ENCODE assay signal across 18 cellular contexts in the genomic region with DNA sequence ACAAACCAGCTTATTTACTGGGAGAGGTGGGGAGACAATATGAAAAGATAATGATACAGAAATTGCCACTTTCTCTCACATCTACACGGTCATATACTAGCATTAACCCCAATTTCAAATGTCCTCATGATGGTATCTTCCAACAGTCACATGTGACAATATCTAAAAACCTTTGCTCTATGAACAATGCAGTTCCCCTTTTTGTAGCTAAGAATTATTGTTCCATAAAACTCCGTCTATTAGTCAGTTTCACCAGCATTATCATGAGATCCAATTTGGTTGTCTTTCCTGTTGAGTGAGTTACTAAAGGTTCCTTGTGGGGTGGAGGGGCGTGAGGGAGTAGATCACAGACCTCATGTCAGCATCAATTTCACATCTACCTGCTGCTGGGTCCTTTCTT. TPM values are rescaled to one million over a fixed set of nuclear protein-coding genes. Genes with fewer than 3 reads are reported as not detected.
A peak's percentile ranks its signal among the peaks of the same experiment; 100 is the strongest.
DNase-seq lines count a peak whose midpoint lies in the region; ATAC-seq and TF ChIP-seq lines count a peak whose summit lies in the region.
"Had no signal": no experiment of that assay in that cellular context is flagged by ENCODE, and none has a peak within 500 bp of the region (broad histone marks: within the 10 kb centered on the region; RNA-seq: fewer than 3 reads in every experiment).

No MANE protein-coding gene starts in this region.

- peak overlapping the region; percentile 84 for H3K27ac Mint-ChIP-seq in activated naive CD8-positive, alpha-beta T cell treated with anti-CD3 and anti-CD28 coated beads, Interleukin-2, amount 50 U/mL, for 24 hours

- no peak for ATAC-seq in HCT116
- peak; percentile 12 for ATAC-seq in activated naive CD8-positive, alpha-beta T cell treated with anti-CD3 and anti-CD28 coated beads, Interleukin-2, amount 50 U/mL, for 24 hours
- ATAC-seq in HG02885 (IDR thresholded peaks at IDR 0.05; ENCODE audit: poor library complexity, unreplicated experiment): no peak

- H2AFZ ChIP-seq in HCT116 (ENCODE audit: low read depth, low read length, poor library complexity, severe bottlenecking): no peak overlapping the region

- WGBS in testis, 2 donors: 85 to 87% methylated on average over 3 of the region's 3 CpGs

- H3K79me2 ChIP-seq in HCT116 (ENCODE audit: insufficient read depth, low read length): peaks cover 7% of the 10 kb centered on the region; the same call in 1 of the 2 replicates

- no peaks in the 10 kb centered on the region for H3K9me3 Mint-ChIP-seq in activated naive CD8-positive, alpha-beta T cell treated with anti-CD3 and anti-CD28 coated beads, Interleukin-2, amount 50 U/mL, for 24 hours
- H3K9me3 Mint-ChIP-seq: central memory CD8-positive, alpha-beta T cell had no signal

- no peaks in the 10 kb centered on the region for H3K36me3 ChIP-seq in HCT116 (ENCODE audit: control insufficient read depth in 1 of 2, insufficient read depth in 2 of 2, low read length in 2 of 2)
- no peaks in the 10 kb centered on the region for H3K36me3 ChIP-seq in testis (ENCODE audit: low read depth, missing control alignments)
- H3K36me3 ChIP-seq: esophagus muscularis mucosa, WERI-Rb-1 had no signal

- peaks cover 11% of the 10 kb centered on the region for H3K27me3 Mint-ChIP-seq in activated naive CD8-positive, alpha-beta T cell treated with anti-CD3 and anti-CD28 coated beads, Interleukin-2, amount 50 U/mL, for 24 hours

- peak overlapping the region; percentile 93 for H3K4me3 Mint-ChIP-seq in activated naive CD8-positive, alpha-beta T cell treated with anti-CD3 and anti-CD28 coated beads, Interleukin-2, amount 50 U/mL, for 24 hours

- H3K27ac ChIP-seq in HCT116 (ENCODE audit: low read depth, low read length): no peak overlapping the region
- H3K27ac ChIP-seq in testis: no peak overlapping the region
- H3K27ac ChIP-seq: C4-2B, esophagus muscularis mucosa, WERI-Rb-1 had no signal

- no peaks in the 10 kb centered on the region for H3K9me2 ChIP-seq in HCT116 (ENCODE audit: insufficient read depth)

- no peaks in the 10 kb centered on the region for H3K27me3 ChIP-seq in HCT116 (ENCODE audit: insufficient read depth, low read length)
- peaks cover 25% of the 10 kb centered on the region for H3K27me3 ChIP-seq in mononuclear cell (ENCODE audit: insufficient read depth, low read length)
- no peaks in the 10 kb centered on the region for H3K27me3 ChIP-seq in testis

- TF ChIP-seq RAD21 in HCT116 (IDR thresholded peaks at IDR 0.05; ENCODE audit: low read depth): no peak

- H3K36me3 Mint-ChIP-seq in activated naive CD8-positive, alpha-beta T cell treated with anti-CD3 and anti-CD28 coated beads, Interleukin-2, amount 50 U/mL, for 24 hours (ENCODE audit: low read depth): peaks cover 15% of the 10 kb centered on the region

- H3K4me1 ChIP-seq in HCT116 (ENCODE audit: control insufficient read depth in 1 of 2, insufficient read depth in 2 of 2, low read length in 2 of 2) (peaks cover 20 to 32% of the 10 kb centered on the region in 2 experiments), mononuclear cell (ENCODE audit: insufficient read depth, low read length) (peaks cover 55% of the 10 kb centered on the region), testis (peaks cover 6% of the 10 kb centered on the region)

- POLR2A ChIA-PET in HCT116 (lab: Charles Lee): no interaction called here

- CTCF ChIA-PET in HCT116 (lab: Charles Lee): interaction anchor here (1.4 kb wide), 1 partner anchor 239 kb away, joined by 4 read pairs; no protein-coding TSS in a partner anchor

- H3K9me3 ChIP-seq in HCT116 (ENCODE audit: control insufficient read depth in 1 of 2, insufficient read depth in 1 of 2, low read depth in 1 of 2, low read length in 2 of 2) (no peaks in the 10 kb centered on the region), mononuclear cell (ENCODE audit: low read depth, low read length) (no peaks in the 10 kb centered on the region), testis (no peaks in the 10 kb centered on the region)
- H3K9me3 ChIP-seq: esophagus muscularis mucosa had no signal

- peaks cover 64% of the 10 kb centered on the region for H3K4me1 Mint-ChIP-seq in activated naive CD8-positive, alpha-beta T cell treated with anti-CD3 and anti-CD28 coated beads, Interleukin-2, amount 50 U/mL, for 24 hours

- RAD21 ChIA-PET in HCT116 (lab: Charles Lee; ENCODE audit: low non-redundant PET in 1 of 2, low total read pairs in 2 of 2, uncharacterized antibody in 2 of 2, unreplicated experiment in 2 of 2): no interaction called here

- peak overlapping the region; percentile 61 for H3K4me2 ChIP-seq in HCT116 (ENCODE audit: low read length)

- no peak overlapping the region for H3K4me3 ChIP-seq in HCT116 (replicated peaks in 1 of 2; ENCODE audit: low read depth in 1 of 2, low read length in 2 of 2)
- peak overlapping the region; percentile 52 for H3K4me3 ChIP-seq in mononuclear cell (ENCODE audit: low read length)
- H3K4me3 ChIP-seq in testis: no peak overlapping the region

- H4K20me1 ChIP-seq in HCT116 (ENCODE audit: insufficient read depth): no peaks in the 10 kb centered on the region

- DNase-seq in CD1c-positive myeloid dendritic cell (ENCODE audit: extremely low spot score) (peak; percentile 88), HCT116 (ENCODE audit: low read depth, low spot score) (no peak), HPDE6-E6E7 (ENCODE audit: extremely low spot score) (no peak), testis (no peak)
- no peak for DNase-seq in activated naive CD8-positive, alpha-beta T cell treated with anti-CD3 and anti-CD28 coated beads, Interleukin-2, amount 50 U/mL, for 24 hours
- DNase-seq: activated gamma-delta T cell; GDM1; NCI-H1092; NCI-H510A treated with DMSO at 0.1 percent for 48 hours; retina; stimulated activated CD4-positive, alpha-beta T cell treated with anti-CD3 and anti-CD28 coated beads, Interleukin-4, amount 100 ng/mL, for 24 hours; stimulated activated naive CD4-positive, alpha-beta T cell treated with Interleukin-2 at 50 U/mL for 16 hours; WERI-Rb-1 had no signal

- no TSS peak for BruUV-seq in HCT116 (replicated peaks; lab: Mats Ljungman, UMichigan)

- TF ChIP-seq CTCF in HCT116 (IDR thresholded peaks at IDR 0.05 in 2 of 3, conservative IDR thresholded peaks at IDR 0.05 in 1 of 3; ENCODE audit: borderline replicate concordance in 1 of 3, insufficient read depth in 1 of 3, low read depth in 2 of 3, low read length in 2 of 3) (no peak), testis (IDR thresholded peaks at IDR 0.05) (no peak)

- intact Hi-C loops in HCT116 (cut with micrococcal nuclease) (loop anchor here (10.0 kb wide), 2 partner anchors 138 to 242 kb away; no protein-coding TSS in a partner anchor), testis (cut with DNase I; ENCODE audit: low total_unique reads) (no loop called here)

- H3K9ac ChIP-seq in HCT116 (ENCODE audit: low read length): no peak overlapping the region

- TF ChIP-seq POLR2A in HCT116 (IDR thresholded peaks at IDR 0.05; ENCODE audit: borderline replicate concordance, extremely low read depth, insufficient read depth, insufficient read length) (no peak), testis (IDR thresholded peaks at IDR 0.05) (no peak)

TF ChIP-seq in HCT116, 20 proteins besides CTCF, POLR2A, EP300 and RAD21 (continues in another document):
- TF ChIP-seq ZFX (IDR thresholded peaks at IDR 0.05) (no peak), POLR2AphosphoS5 (IDR thresholded peaks at IDR 0.05; ENCODE audit: low read depth, low read length) (no peak), SIN3A (IDR thresholded peaks at IDR 0.05; ENCODE audit: low read depth) (no peak), EGR1 (IDR thresholded peaks at IDR 0.05; ENCODE audit: low read depth) (no peak)
- TF ChIP-seq, protein P1, sequence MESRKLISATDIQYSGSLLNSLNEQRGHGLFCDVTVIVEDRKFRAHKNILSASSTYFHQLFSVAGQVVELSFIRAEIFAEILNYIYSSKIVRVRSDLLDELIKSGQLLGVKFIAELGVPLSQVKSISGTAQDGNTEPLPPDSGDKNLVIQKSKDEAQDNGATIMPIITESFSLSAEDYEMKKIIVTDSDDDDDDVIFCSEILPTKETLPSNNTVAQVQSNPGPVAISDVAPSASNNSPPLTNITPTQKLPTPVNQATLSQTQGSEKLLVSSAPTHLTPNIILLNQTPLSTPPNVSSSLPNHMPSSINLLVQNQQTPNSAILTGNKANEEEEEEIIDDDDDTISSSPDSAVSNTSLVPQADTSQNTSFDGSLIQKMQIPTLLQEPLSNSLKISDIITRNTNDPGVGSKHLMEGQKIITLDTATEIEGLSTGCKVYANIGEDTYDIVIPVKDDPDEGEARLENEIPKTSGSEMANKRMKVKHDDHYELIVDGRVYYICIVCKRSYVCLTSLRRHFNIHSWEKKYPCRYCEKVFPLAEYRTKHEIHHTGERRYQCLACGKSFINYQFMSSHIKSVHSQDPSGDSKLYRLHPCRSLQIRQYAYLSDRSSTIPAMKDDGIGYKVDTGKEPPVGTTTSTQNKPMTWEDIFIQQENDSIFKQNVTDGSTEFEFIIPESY (IDR thresholded peaks at IDR 0.05; ENCODE audit: extremely low read depth, insufficient replicate concordance, low read length): no peak
- TF ChIP-seq, protein P2, sequence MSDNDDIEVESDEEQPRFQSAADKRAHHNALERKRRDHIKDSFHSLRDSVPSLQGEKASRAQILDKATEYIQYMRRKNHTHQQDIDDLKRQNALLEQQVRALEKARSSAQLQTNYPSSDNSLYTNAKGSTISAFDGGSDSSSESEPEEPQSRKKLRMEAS (IDR thresholded peaks at IDR 0.05): no peak

RNA-seq across cellular contexts. Expression of a gene that starts 1.7 kb away (rescaled TPM):
- 47.8 TPM for total RNA-seq in HCT116 (2021; ENCODE audit: unreplicated experiment)
- polyA plus RNA-seq in HCT116 (2012): 19.5 and 23.1 TPM in 2 replicates
- 40.0 TPM for total RNA-seq in mononuclear cell
- 10 to 100 TPM; 34.6 to 51.6 TPM for total RNA-seq in testis
- 21.3 TPM for polyA plus RNA-seq in testis (ENCODE audit: insufficient read depth, low read depth, low replicate concordance)
